ENCODE assay signal across 1 cellular context in the genomic region with DNA sequence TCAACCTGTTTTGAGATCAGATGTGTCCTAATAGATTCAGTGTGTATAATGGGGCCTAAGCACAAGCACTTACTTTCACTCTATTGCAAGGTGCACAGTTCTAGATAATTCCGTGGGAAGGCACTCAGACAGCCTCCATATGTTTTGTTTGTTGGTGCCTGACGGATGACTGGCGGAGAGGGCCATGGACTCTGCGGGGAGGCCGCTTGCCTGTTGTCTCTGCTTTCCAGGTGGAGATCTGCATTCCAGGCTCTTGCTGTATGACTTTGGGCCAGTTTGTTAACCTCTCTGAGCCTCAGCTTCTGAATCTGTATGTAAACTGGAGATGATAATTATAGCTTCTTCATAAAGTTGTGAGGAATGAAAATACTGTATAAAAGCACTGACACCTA.
TF ChIP-seq lines count a peak whose summit lies in the region.

No MANE protein-coding gene starts in this region.

TF ChIP-seq in A549, 52 proteins besides CTCF, POLR2A, EP300 and RAD21 (continued from another document):
- TF ChIP-seq, protein P1, sequence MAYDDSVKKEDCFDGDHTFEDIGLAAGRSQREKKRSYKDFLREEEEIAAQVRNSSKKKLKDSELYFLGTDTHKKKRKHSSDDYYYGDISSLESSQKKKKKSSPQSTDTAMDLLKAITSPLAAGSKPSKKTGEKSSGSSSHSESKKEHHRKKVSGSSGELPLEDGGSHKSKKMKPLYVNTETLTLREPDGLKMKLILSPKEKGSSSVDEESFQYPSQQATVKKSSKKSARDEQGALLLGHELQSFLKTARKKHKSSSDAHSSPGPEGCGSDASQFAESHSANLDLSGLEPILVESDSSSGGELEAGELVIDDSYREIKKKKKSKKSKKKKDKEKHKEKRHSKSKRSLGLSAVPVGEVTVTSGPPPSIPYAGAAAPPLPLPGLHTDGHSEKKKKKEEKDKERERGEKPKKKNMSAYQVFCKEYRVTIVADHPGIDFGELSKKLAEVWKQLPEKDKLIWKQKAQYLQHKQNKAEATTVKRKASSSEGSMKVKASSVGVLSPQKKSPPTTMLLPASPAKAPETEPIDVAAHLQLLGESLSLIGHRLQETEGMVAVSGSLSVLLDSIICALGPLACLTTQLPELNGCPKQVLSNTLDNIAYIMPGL (CRISPR knock-in tag; IDR thresholded peaks at IDR 0.05; ENCODE audit: borderline replicate concordance) = no peak
- TF ChIP-seq HEYL (CRISPR knock-in tag; IDR thresholded peaks at IDR 0.05) (no peak), NPAS2 (CRISPR knock-in tag; IDR thresholded peaks at IDR 0.05; ENCODE audit: borderline replicate concordance) (no peak), JUNB (IDR thresholded peaks at IDR 0.05) (no peak), FOSB (CRISPR knock-in tag; IDR thresholded peaks at IDR 0.05) (no peak), PHF8 (IDR thresholded peaks at IDR 0.05; ENCODE audit: borderline replicate concordance, low read depth) (no peak), RCOR1 (IDR thresholded peaks at IDR 0.05; ENCODE audit: low read depth, low read length) (no peak)
